Comparison of ENCODE assay signal across 7 cellular contexts in the genomic region with DNA sequence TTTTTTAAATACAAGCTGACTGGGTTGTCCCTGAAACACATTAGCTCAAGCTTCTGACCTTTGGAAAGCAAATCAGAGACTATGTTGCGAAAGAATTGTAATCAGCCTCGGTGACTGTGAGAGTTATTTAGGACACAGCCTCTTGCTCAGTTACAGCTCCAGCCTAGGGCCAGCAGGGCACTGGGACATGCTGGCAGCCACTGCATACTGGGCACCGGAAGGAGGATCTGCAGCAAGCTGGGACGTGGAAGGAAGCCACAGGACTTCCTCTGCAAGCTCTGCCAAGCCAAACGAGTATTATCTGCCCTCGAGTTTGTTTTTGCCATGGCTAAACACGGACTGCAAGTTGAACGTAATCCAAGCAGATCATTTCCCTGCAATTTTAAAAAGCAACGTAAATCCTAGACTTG. TPM values are rescaled to one million over a fixed set of nuclear protein-coding genes. Genes with fewer than 3 reads are reported as not detected.
A peak's percentile ranks its signal among the peaks of the same experiment; 100 is the strongest.
DNase-seq lines count a peak whose midpoint lies in the region; ATAC-seq and TF ChIP-seq lines count a peak whose summit lies in the region.

No MANE protein-coding gene starts in this region.

- no peak for TF ChIP-seq CTCF in NB4 (IDR thresholded peaks at IDR 0.05; ENCODE audit: low read depth, low read length)

- H3K4me3 ChIP-seq in NB4 (ENCODE audit: low read depth, low read length) = peak overlapping the region; percentile 22

- DNase-seq in EH (ENCODE audit: low read depth) (peak; percentile 88), NB4 (ENCODE audit: low read depth) (peak; percentile 86), glomerular endothelial cell (ENCODE audit: extremely low read depth, low read depth, low spot score) (peak; percentile 14), posterior vena cava (ENCODE audit: low spot score) (peak; percentile 91), T1000 (lab: John Stamatoyannopoulos, UW) (no peak), COLO668 (lab: John Stamatoyannopoulos, UW; ENCODE audit: unreplicated experiment) (no peak)
- DNase-seq in activated naive CD4-positive, alpha-beta T cell treated with anti-CD3 and anti-CD28 coated beads, Interleukin-2, amount 50 U/mL, for 72 hours (ENCODE audit: low spot score in 2 of 2) = no peak

- peak in 1 of 2 donors; percentile 95 for ATAC-seq in activated naive CD4-positive, alpha-beta T cell treated with anti-CD3 and anti-CD28 coated beads, Interleukin-2, amount 50 U/mL, for 72 hours

- TF ChIP-seq POLR2A in NB4 (IDR thresholded peaks at IDR 0.05; ENCODE audit: extremely low read depth, insufficient read length) = no peak

- peak overlapping the region; percentile 39 to 75 for H3K27ac Mint-ChIP-seq in activated naive CD4-positive, alpha-beta T cell treated with anti-CD3 and anti-CD28 coated beads, Interleukin-2, amount 50 U/mL, for 72 hours

- intact Hi-C loops in posterior vena cava (cut with DNase I) = no loop called here

- H3K36me3 Mint-ChIP-seq in activated naive CD4-positive, alpha-beta T cell treated with anti-CD3 and anti-CD28 coated beads, Interleukin-2, amount 50 U/mL, for 72 hours = no peaks in the 10 kb centered on the region

- no peaks in the 10 kb centered on the region for H3K9me3 Mint-ChIP-seq in activated naive CD4-positive, alpha-beta T cell treated with anti-CD3 and anti-CD28 coated beads, Interleukin-2, amount 50 U/mL, for 72 hours

RNA-seq across cellular contexts. Expression of gene COPG1, which starts 24.4 kb away (rescaled TPM):
- total RNA-seq in activated naive CD4-positive, alpha-beta T cell treated with anti-CD3 and anti-CD28 coated beads, Interleukin-2, amount 50 U/mL, for 72 hours = 100 to 1,000 TPM; 130 to 147 TPM
- total RNA-seq in glomerular endothelial cell (175 and 219 TPM in 2 replicates), posterior vena cava (100 to 1,000 TPM; 139 to 143 TPM)

RNA-seq across cellular contexts. Expression of gene CNBP, which starts 41.3 kb away (rescaled TPM):
- 100 to 1,000 TPM; 282 to 299 TPM for total RNA-seq in activated naive CD4-positive, alpha-beta T cell treated with anti-CD3 and anti-CD28 coated beads, Interleukin-2, amount 50 U/mL, for 72 hours
- total RNA-seq in glomerular endothelial cell (184 and 187 TPM in 2 replicates), posterior vena cava (100 to 1,000 TPM; 267 to 284 TPM)

RNA-seq across cellular contexts. Expression of gene HMCES, which starts 53.7 kb away (rescaled TPM):
- 10 to 100 TPM; 58.5 to 78.7 TPM for total RNA-seq in activated naive CD4-positive, alpha-beta T cell treated with anti-CD3 and anti-CD28 coated beads, Interleukin-2, amount 50 U/mL, for 72 hours
- total RNA-seq in glomerular endothelial cell = 19.9 and 30.0 TPM in 2 replicates
- total RNA-seq in posterior vena cava = 10 to 100 TPM; 24.5 to 25.2 TPM

Comparison
In these comparisons a context has a peak if more than half of its experiments do, and no peak if none do; other contexts are left out.
1. DNase-seq: peak in EH (single experiment), NB4 (single experiment), glomerular endothelial cell (single experiment) and posterior vena cava (single experiment); none in activated naive CD4-positive, alpha-beta T cell treated with anti-CD3 and anti-CD28 coated beads, Interleukin-2, amount 50 U/mL, for 72 hours (0 of 2), T1000 (single experiment) and COLO668 (single experiment).